Comparison of ENCODE assay signal across 8 cellular contexts in genomic region chr19:45251452-45252354, GRCh38. TPM values are rescaled to one million over a fixed set of nuclear protein-coding genes. Genes with fewer than 3 reads are reported as not detected.
A peak's percentile ranks its signal among the peaks of the same experiment; 100 is the strongest.
DNase-seq lines count a peak whose midpoint lies in the region; ATAC-seq, FAIRE-seq and TF ChIP-seq lines count a peak whose summit lies in the region.

No MANE protein-coding gene starts in this region.

- POLR2A ChIA-PET in K562 (lab: Yijun Ruan, JAX), result no interaction called here

- H4K20me1 ChIP-seq in BLaER1, result peaks cover 51% of the 10 kb centered on the region
- peaks cover 15% of the 10 kb centered on the region for H4K20me1 ChIP-seq in K562 (replicated peaks; ENCODE audit: control insufficient read depth, insufficient read depth, low read length)

- H3K9ac ChIP-seq in BLaER1, result peak overlapping the region; percentile 87
- H3K9ac ChIP-seq in K562 (ENCODE audit: insufficient read depth in 1 of 2, low read depth in 2 of 2, low read length in 2 of 2), result peak overlapping the region; percentile 62 to 94; a peak in 3 of 4 replicates
- H3K9ac ChIP-seq in subcutaneous abdominal adipose tissue (ENCODE audit: low read length in 5 of 5), result peak overlapping the region; percentile 68 to 92 (median 88)

- no peak for TF ChIP-seq CTCF in K562 (IDR thresholded peaks at IDR 0.05 in 2 of 3, conservative IDR thresholded peaks at IDR 0.05 in 1 of 3; ENCODE audit: insufficient read depth in 2 of 3, low read depth in 1 of 3, low read length in 3 of 3)
- no peak for TF ChIP-seq CTCF in kidney epithelial cell (IDR thresholded peaks at IDR 0.05; ENCODE audit: insufficient read depth, low read length, poor library complexity, severe bottlenecking)

- H3K36me3 ChIP-seq in BLaER1 (peaks cover 23% of the 10 kb centered on the region; the same call in 1 of the 2 replicates), K562 (ENCODE audit: control insufficient read depth, insufficient read depth, low read length) (peaks cover 11% of the 10 kb centered on the region; the same call in 2 of the 3 replicates), kidney epithelial cell (ENCODE audit: control insufficient read depth, insufficient read depth, low read length) (no peaks in the 10 kb centered on the region), subcutaneous abdominal adipose tissue (ENCODE audit: control insufficient read depth in 5 of 5, insufficient read depth in 5 of 5, low read length in 5 of 5) (peaks cover 0 to 5% (median 0%) of the 10 kb centered on the region in 5 donors)

- H2AFZ ChIP-seq in K562 (ENCODE audit: low read depth, low read length), result peak overlapping the region; percentile 48; the same call in 1 of the 2 replicates

- H3K79me2 ChIP-seq in K562 (ENCODE audit: control insufficient read depth, insufficient read depth, low read length), result peaks cover 41% of the 10 kb centered on the region

- H3K4me3 ChIP-seq in BLaER1 (peak overlapping the region; percentile 94), K562 (peak overlapping the region; percentile 65), kidney epithelial cell (ENCODE audit: low read depth, low read length) (peak overlapping the region; percentile 89), subcutaneous abdominal adipose tissue (ENCODE audit: low read depth in 1 of 5, low read length in 5 of 5) (peak overlapping the region; percentile 63 to 81 (median 79))

- DNase-seq in K562 (ENCODE audit: extremely low read depth in 1 of 4, low spot score in 3 of 4), result peak in 3 of 4 experiments; percentile 48 to 71 (median 66)
- DNase-seq in kidney epithelial cell (ENCODE audit: low read depth), result no peak
- DNase-seq in NCI-H510A treated with DMSO at 0.1 percent for 48 hours (lab: John Stamatoyannopoulos, UW), result no peak
- DNase-seq in Ammon's horn (ENCODE audit: low spot score), result no peak

- in situ Hi-C loops in K562 (cut with MboI), result no loop called here

- peak overlapping the region; percentile 95 for H3K4me2 ChIP-seq in BLaER1
- peak overlapping the region; percentile 64 for H3K4me2 ChIP-seq in K562 (ENCODE audit: insufficient read depth, low read length)

- no peaks in the 10 kb centered on the region for H3K27me3 ChIP-seq in BLaER1
- no peaks in the 10 kb centered on the region for H3K27me3 ChIP-seq in K562 (ENCODE audit: control insufficient read depth in 2 of 2, insufficient read depth in 2 of 2, low read length in 2 of 2)
- no peaks in the 10 kb centered on the region for H3K27me3 ChIP-seq in kidney epithelial cell (ENCODE audit: control insufficient read depth, insufficient read depth, low read length)
- H3K27me3 ChIP-seq in subcutaneous abdominal adipose tissue (ENCODE audit: control insufficient read depth in 5 of 5, insufficient read depth in 4 of 5, low read length in 5 of 5), result no peaks in the 10 kb centered on the region

- H3K27ac ChIP-seq in BLaER1 (peak overlapping the region; percentile 93), K562 (ENCODE audit: extremely low read depth, low read depth, low read length) (peak overlapping the region; percentile 65; the same call in 2 of the 3 replicates), subcutaneous abdominal adipose tissue (ENCODE audit: low read depth, low read length) (no peak overlapping the region)

- ATAC-seq in K562 (peak; percentile 38), GM18505 (IDR thresholded peaks at IDR 0.05; ENCODE audit: unreplicated experiment) (no peak)

- H3K9me3 ChIP-seq in BLaER1 (no peaks in the 10 kb centered on the region), K562 (replicated peaks; ENCODE audit: control insufficient read depth, insufficient read depth, low read depth, low read length) (no peaks in the 10 kb centered on the region), subcutaneous abdominal adipose tissue (ENCODE audit: control insufficient read depth in 5 of 5, low read length in 5 of 5) (no peaks in the 10 kb centered on the region)

- no peaks in the 10 kb centered on the region for H3K9me1 ChIP-seq in K562 (ENCODE audit: control insufficient read depth, insufficient read depth, low read length)

- TF ChIP-seq POLR2A in K562 (conservative IDR thresholded peaks at IDR 0.05), result no peak
- no peak for TF ChIP-seq POLR2A in GM18505 (IDR thresholded peaks at IDR 0.05; ENCODE audit: borderline replicate concordance, extremely low read depth, insufficient read depth, insufficient read length)

- FAIRE-seq in K562 (lab: Jason Lieb, UNC), result no peak

- TF ChIP-seq RAD21 in Ishikawa (IDR thresholded peaks at IDR 0.05; ENCODE audit: low read depth), result no peak
- TF ChIP-seq RAD21 in K562 (CRISPR knock-in tag; conservative IDR thresholded peaks at IDR 0.05 in 1 of 2, IDR thresholded peaks at IDR 0.05 in 1 of 2), result no peak

- no TSS peak for BruUV-seq in K562 (replicated peaks; lab: Mats Ljungman, UMichigan)

- H3K4me1 ChIP-seq in BLaER1, result peaks cover 71% of the 10 kb centered on the region
- peaks cover 19 to 55% of the 10 kb centered on the region in 2 experiments for H3K4me1 ChIP-seq in K562 (replicated peaks in 1 of 2; ENCODE audit: control insufficient read depth in 2 of 2, insufficient read depth in 2 of 2, low read length in 2 of 2)
- peaks cover 2 to 56% (median 39%) of the 10 kb centered on the region in 5 donors for H3K4me1 ChIP-seq in subcutaneous abdominal adipose tissue (ENCODE audit: control insufficient read depth in 5 of 5, insufficient read depth in 5 of 5, low read length in 5 of 5)

- TF ChIP-seq EP300 in Ishikawa (IDR thresholded peaks at IDR 0.05; ENCODE audit: borderline replicate concordance) (no peak), K562 (IDR thresholded peaks at IDR 0.05; ENCODE audit: low read length) (no peak)

- 29% methylated on average over 16 of the region's 57 CpGs for WGBS in K562 (ENCODE audit: insufficient coverage, low coverage, missing lambda C conversion rate)

- intact Hi-C loops in K562 (cut with micrococcal nuclease), result no loop called here

- CTCF ChIA-PET in K562 (lab: Yijun Ruan, JAX; ENCODE audit: low intra/inter-chr PET ratio), result interaction anchor here (0.7 kb wide), 1 partner anchor 150 kb away, joined by 4 read pairs; no protein-coding TSS in a partner anchor

TF ChIP-seq in Ishikawa, 13 proteins besides CTCF, POLR2A, EP300 and RAD21:
- TF ChIP-seq FOXM1 (IDR thresholded peaks at IDR 0.05; ENCODE audit: borderline replicate concordance, low read depth), result no peak
- peak; percentile 94 for TF ChIP-seq ZBTB7A (IDR thresholded peaks at IDR 0.05; ENCODE audit: low read depth)

TF ChIP-seq in K562, 482 proteins besides CTCF, POLR2A, EP300 and RAD21 (continues in another document):
- TF ChIP-seq ZNF740 (CRISPR knock-in tag; IDR thresholded peaks at IDR 0.05) (no peak; the same call in 1 of the 2 replicates), ZNF740 (tag; IDR thresholded peaks at IDR 0.05) (0 out of 4 replicates have a peak, but pooled peaks of 1 of the 2 experiments have one; percentile 43), TEAD2 (tag; IDR thresholded peaks at IDR 0.05) (no peak), CHD4 (IDR thresholded peaks at IDR 0.05; ENCODE audit: insufficient read depth, insufficient replicate concordance, low read depth, low read length, poor library complexity, severe bottlenecking) (peak; percentile 16), ZNF586 (CRISPR knock-in tag; conservative IDR thresholded peaks at IDR 0.05) (no peak)

RNA-seq across cellular contexts. Expression of gene MARK4, which starts 0.6 kb away (rescaled TPM):
- total RNA-seq in K562 (2011; cell fraction: chromatin; rRNA removed; ENCODE audit: low replicate concordance), result 37.2 and 76.7 TPM in 2 replicates
- 24.3 TPM in 2 replicates for total RNA-seq in K562 (2011; cell fraction: nucleolus; rRNA removed)
- total RNA-seq in K562 (2011; cell fraction: nucleoplasm; rRNA removed), result 26.7 and 28.1 TPM in 2 replicates
- 7.9 and 8.6 TPM in 2 replicates for total RNA-seq in K562 (2014; rRNA removed)
- total RNA-seq in K562 (2014; rRNA removed; fragmentation: Illumina TruSeq; extraction: Trizol), result 6.7 and 6.8 TPM in 2 replicates
- total RNA-seq in K562 (2015; rRNA removed; fragmentation: Illumina TruSeq; extraction: Trizol), result 4.2 and 5.2 TPM in 2 replicates
- total RNA-seq in K562 (2021), result 24.8 and 29.4 TPM in 2 replicates
- 9.5 and 11.1 TPM in 2 replicates for polyA plus RNA-seq in K562 (2011; rRNA removed)
- 4.4 and 6.2 TPM in 2 replicates for polyA plus RNA-seq in K562 (2011; cell fraction: cytosol; rRNA removed)
- 9.6 and 10.2 TPM in 2 replicates for polyA plus RNA-seq in K562 (2011; cell fraction: nucleus; rRNA removed)
- polyA plus RNA-seq in K562 (2012), result 15.2 and 27.5 TPM in 2 replicates
- 18.4 and 24.5 TPM in 2 replicates for polyA plus RNA-seq in K562 (2014; fragmentation: Illumina TruSeq; extraction: Trizol)
- under 1 TPM; 0.52 to 0.96 TPM for polyA plus RNA-seq in K562 (2014; fragmentation: Nextera tagmentation; extraction: Ambion mirVana)
- polyA plus RNA-seq in K562 (2014; rRNA removed), result 7.4 and 12.7 TPM in 2 replicates
- polyA minus RNA-seq in K562 (2011; rRNA and poly(A)+ RNA removed), result 16.3 and 17.7 TPM in 2 replicates
- 11.7 and 21.8 TPM in 2 replicates for polyA minus RNA-seq in K562 (2011; cell fraction: cytosol; rRNA and poly(A)+ RNA removed)
- polyA minus RNA-seq in K562 (2011; cell fraction: nucleus; rRNA and poly(A)+ RNA removed), result 5.0 and 5.4 TPM in 2 replicates
- total RNA-seq in kidney epithelial cell, result 21.8 and 21.9 TPM in 2 replicates

RNA-seq across cellular contexts. Expression of gene EXOC3L2, which starts 6.5 kb away (rescaled TPM):
- total RNA-seq in K562 (2011; cell fraction: chromatin; rRNA removed; ENCODE audit: low replicate concordance), result 2.7 and 12.8 TPM in 2 replicates
- total RNA-seq in K562 (2011; cell fraction: nucleolus; rRNA removed), result 14.5 and 16.8 TPM in 2 replicates
- 5.2 and 5.7 TPM in 2 replicates for total RNA-seq in K562 (2011; cell fraction: nucleoplasm; rRNA removed)
- total RNA-seq in K562 (2014; rRNA removed) (12.3 and 13.3 TPM in 2 replicates), K562 (2014; rRNA removed; fragmentation: Illumina TruSeq; extraction: Trizol) (0.96 and 1.3 TPM in 2 replicates), K562 (2015; rRNA removed; fragmentation: Illumina TruSeq; extraction: Trizol) (2.0 and 2.1 TPM in 2 replicates), K562 (2021) (15.5 and 19.0 TPM in 2 replicates), kidney epithelial cell (0.27 TPM in 1 of 2 replicates, not detected in the other)
- polyA plus RNA-seq in K562 (2011; rRNA removed) (3.1 and 6.0 TPM in 2 replicates), K562 (2014; fragmentation: Illumina TruSeq; extraction: Trizol) (2.4 and 7.8 TPM in 2 replicates), K562 (2014; fragmentation: Nextera tagmentation; extraction: Ambion mirVana) (under 1 TPM; 0.31 to 0.34 TPM), K562 (2014; rRNA removed) (6.1 and 6.7 TPM in 2 replicates)
- 4.1 and 21.2 TPM in 2 replicates for polyA plus RNA-seq in K562 (2011; cell fraction: cytosol; rRNA removed)
- polyA plus RNA-seq in K562 (2011; cell fraction: nucleus; rRNA removed), result 7.5 and 31.6 TPM in 2 replicates
- polyA plus RNA-seq in K562 (2012), result 14.4 and 19.7 TPM in 2 replicates
- 0.96 and 2.0 TPM in 2 replicates for polyA minus RNA-seq in K562 (2011; rRNA and poly(A)+ RNA removed)
- polyA minus RNA-seq in K562 (2011; cell fraction: cytosol; rRNA and poly(A)+ RNA removed), result 10.7 and 11.2 TPM in 2 replicates
- polyA minus RNA-seq in K562 (2011; cell fraction: nucleus; rRNA and poly(A)+ RNA removed), result 4.7 and 8.8 TPM in 2 replicates

Comparison
In these comparisons a context has a peak if more than half of its experiments do, and no peak if none do; other contexts are left out.
1. DNase-seq: peak in K562 (3 of 4); none in kidney epithelial cell (single experiment), NCI-H510A treated with DMSO at 0.1 percent for 48 hours (single experiment) and Ammon's horn (single experiment).
2. Peak in every context shown above with its lines, with median percentiles within 50 percentile points of each other: H3K4me3 ChIP-seq and H3K9ac ChIP-seq.